ENCODE assay signal across 8 cellular contexts in the genomic region with DNA sequence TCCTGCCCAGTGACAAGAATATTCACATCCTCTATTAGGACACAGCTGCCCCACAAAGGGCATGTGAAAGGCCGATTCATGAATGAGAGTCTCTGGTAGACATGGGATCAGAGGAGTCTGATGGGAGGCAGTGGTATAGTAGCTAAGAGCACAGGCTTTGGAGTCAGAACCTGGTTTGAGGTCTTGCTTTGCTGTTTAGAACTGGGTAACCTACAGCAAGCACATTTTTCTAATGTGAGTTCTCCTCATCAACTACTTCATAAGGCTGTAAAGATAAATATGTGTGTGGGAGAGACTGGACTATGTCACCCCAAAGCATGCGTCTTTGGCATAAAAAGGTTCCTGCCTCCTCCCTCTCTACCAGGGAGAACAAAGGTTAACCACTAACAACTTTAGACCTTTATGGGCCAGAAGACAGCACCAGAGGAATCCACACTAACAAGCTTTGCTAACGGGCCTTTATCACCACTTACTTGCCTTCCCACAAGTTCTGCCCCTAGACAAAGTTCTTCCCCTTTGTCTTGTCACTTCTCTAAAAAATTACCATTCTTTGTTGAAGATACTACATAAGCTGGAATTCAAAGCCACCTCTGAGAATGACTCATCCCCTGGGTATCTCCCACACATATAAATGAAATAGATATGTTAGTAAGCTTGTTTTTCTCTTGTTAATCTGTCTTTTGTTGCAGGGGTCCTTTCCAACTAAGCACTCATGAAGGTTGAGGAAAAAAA. TPM values are rescaled to one million over a fixed set of nuclear protein-coding genes. Genes with fewer than 3 reads are reported as not detected.
A peak's percentile ranks its signal among the peaks of the same experiment; 100 is the strongest.
DNase-seq lines count a peak whose midpoint lies in the region; ATAC-seq and TF ChIP-seq lines count a peak whose summit lies in the region.

No MANE protein-coding gene starts in this region.

- peaks cover 15% of the 10 kb centered on the region for H3K4me1 ChIP-seq in body of pancreas

- peaks cover 9% of the 10 kb centered on the region for H3K4me1 Mint-ChIP-seq in endothelial cell (ENCODE audit: unreplicated experiment)

- H3K9me3 ChIP-seq in MG63 (no peaks in the 10 kb centered on the region), body of pancreas (no peaks in the 10 kb centered on the region)

- intact Hi-C loops in body of pancreas (cut with DNase I): no loop called here

- peak; percentile 98 for DNase-seq in Caki2 (ENCODE audit: low read depth)
- DNase-seq in MG63: peak; percentile 33
- DNase-seq in body of pancreas: peak in 1 of 4 donors; percentile 21
- peak; percentile 45 for DNase-seq in myocyte (ENCODE audit: low read depth)
- no peak for DNase-seq in NCI-H187 treated with DMSO at 0.1 percent for 48 hours (lab: John Stamatoyannopoulos, UW)
- no peak for DNase-seq in endothelial cell (ENCODE audit: low spot score)
- DNase-seq in GM13976 (ENCODE audit: low spot score): no peak
- no peak for DNase-seq in medulla oblongata (ENCODE audit: extremely low spot score)

- H3K27ac ChIP-seq in body of pancreas: peak overlapping the region; percentile 0 to 67 (median 46)

- H3K4me3 Mint-ChIP-seq in endothelial cell (ENCODE audit: unreplicated experiment): no peak overlapping the region

- H3K4me3 ChIP-seq in MG63: no peak overlapping the region
- no peak overlapping the region for H3K4me3 ChIP-seq in body of pancreas

- H3K27me3 ChIP-seq in MG63: no peaks in the 10 kb centered on the region
- no peaks in the 10 kb centered on the region for H3K27me3 ChIP-seq in body of pancreas

- in situ Hi-C loops in Caki2 (cut with HindIII; ENCODE audit: low pct_unique_long_range_greater_than_20kb, low sequenced_read_pairs): no loop called here
- in situ Hi-C loops in GM13976 (cut with MboI; ENCODE audit: low sequenced_read_pairs, unreplicated experiment): no loop called here

- whole genome bisulfite sequencing in body of pancreas, 2 donors: 40 to 41% methylated on average over 3 of the region's 3 CpGs

- H3K9me3 Mint-ChIP-seq in endothelial cell (ENCODE audit: unreplicated experiment): no peaks in the 10 kb centered on the region

- TF ChIP-seq POLR2A in body of pancreas (IDR thresholded peaks at IDR 0.05): no peak

- peak; percentile 47 for ATAC-seq in body of pancreas

- H3K36me3 ChIP-seq in MG63 (peaks cover 69% of the 10 kb centered on the region), body of pancreas (replicated peaks in 1 of 2; ENCODE audit: insufficient read depth in 1 of 2, low read depth in 2 of 2) (peaks cover 0 to 4% of the 10 kb centered on the region in 2 donors)

- no peak overlapping the region for H3K27ac Mint-ChIP-seq in endothelial cell (ENCODE audit: unreplicated experiment)

- H3K27me3 Mint-ChIP-seq in endothelial cell (ENCODE audit: unreplicated experiment): no peaks in the 10 kb centered on the region

- TF ChIP-seq CTCF in body of pancreas (IDR thresholded peaks at IDR 0.05): no peak
- TF ChIP-seq CTCF in endothelial cell (IDR thresholded peaks at IDR 0.05; ENCODE audit: unreplicated experiment): no peak
- no peak for TF ChIP-seq CTCF in GM13976 (IDR thresholded peaks at IDR 0.05; ENCODE audit: borderline replicate concordance, control extremely low read depth, extremely low read depth, insufficient read depth, missing control alignments)

- peaks cover 15% of the 10 kb centered on the region for H3K36me3 Mint-ChIP-seq in endothelial cell (ENCODE audit: low read depth, unreplicated experiment)

RNA-seq across cellular contexts. Expression of a gene that starts 21.1 kb away (rescaled TPM):
- 172 and 220 TPM in 2 replicates for total RNA-seq in Caki2 (2014; rRNA removed; shearing (Covaris generic); ENCODE audit: low replicate concordance)
- total RNA-seq in MG63 (2014; rRNA removed; shearing (Covaris generic); ENCODE audit: low replicate concordance): 41.9 and 63.4 TPM in 2 replicates
- total RNA-seq in body of pancreas: 10 to 100 TPM; 15.8 to 16.8 TPM
- 12.0 and 23.0 TPM in 2 replicates for total RNA-seq in myocyte
- 30.8 TPM for polyA plus RNA-seq in myocyte (2012)
- 26.3 TPM for total RNA-seq in endothelial cell (ENCODE audit: unreplicated experiment)

RNA-seq across cellular contexts. Expression of a gene that starts 56.1 kb away (rescaled TPM):
- 30.4 and 47.5 TPM in 2 replicates for total RNA-seq in Caki2 (2014; rRNA removed; shearing (Covaris generic); ENCODE audit: low replicate concordance)
- total RNA-seq in MG63 (2014; rRNA removed; shearing (Covaris generic); ENCODE audit: low replicate concordance): 51.9 and 81.6 TPM in 2 replicates
- total RNA-seq in body of pancreas (10 to 100 TPM; 52.1 to 94.9 TPM), myocyte (47.2 and 51.4 TPM in 2 replicates), endothelial cell (ENCODE audit: unreplicated experiment) (47.3 TPM)
- polyA plus RNA-seq in myocyte (2012): 34.6 TPM

Comparison
In these comparisons a context has a peak if more than half of its experiments do, and no peak if none do; other contexts are left out.
1. DNase-seq: peak in Caki2 (single experiment), MG63 (single experiment) and myocyte (single experiment); none in NCI-H187 treated with DMSO at 0.1 percent for 48 hours (single experiment), endothelial cell (single experiment), GM13976 (single experiment) and medulla oblongata (single experiment).